ENCODE assay signal across 8 cellular contexts in genomic region chr1:228407118-228408040, GRCh38. TPM values are rescaled to one million over a fixed set of nuclear protein-coding genes. Genes with fewer than 3 reads are reported as not detected.
DNase-seq lines count a peak whose midpoint lies in the region; ATAC-seq and TF ChIP-seq lines count a peak whose summit lies in the region.

No MANE protein-coding gene starts in this region.

- H3K9me3 Mint-ChIP-seq in activated CD4-positive, alpha-beta T cell treated with anti-CD3 and anti-CD28 coated beads, Interleukin-2, amount 10 ng/mL, durations not matched to agents 7 days and 5 days = no peaks in the 10 kb centered on the region
- H3K9me3 Mint-ChIP-seq in activated T-helper 1 cell treated with anti-CD3 and anti-CD28 coated beads, Interleukin-12 subunit alpha, Interleukin-12 subunit beta, Interleukin-2, Interleukin-4 antibody, amounts not matched to agents 30 ng/mL and 10 ng/mL and 1 ng/mL, durations not matched to agents 14 hours and 24 hours and 36 hours = no peaks in the 10 kb centered on the region

- CTCF ChIA-PET in activated CD4-positive, alpha-beta T cell treated with anti-CD3 and anti-CD28 coated beads, Interleukin-2, amount 10 ng/mL, durations not matched to agents 7 days and 5 days (lab: Charles Lee) = no interaction called here

- intact Hi-C loops in activated T-helper 1 cell treated with anti-CD3 and anti-CD28 coated beads, Interleukin-12 subunit alpha, Interleukin-12 subunit beta, Interleukin-2, Interleukin-4 antibody, amounts not matched to agents 30 ng/mL and 10 ng/mL and 1 ng/mL, durations not matched to agents 14 hours and 24 hours and 36 hours (cut with micrococcal nuclease) = loop anchor here (1.0 to 10.0 kb wide), 14 partner anchors 9 to 672 kb away; partner anchors contain the start of genes ARF1, IBA57, JMJD4 and MRPL55
- intact Hi-C loops in left colon (cut with DNase I, micrococcal nuclease) = loop anchor here in 1 of 2 donors (10.0 kb wide), 1 partner anchor 67 kb away; no protein-coding TSS in a partner anchor

- H3K4me1 ChIP-seq in thoracic aorta (ENCODE audit: control insufficient read depth in 1 of 2, low read depth in 2 of 2) = peaks cover 22 to 42% of the 10 kb centered on the region in 2 donors

- H3K36me3 Mint-ChIP-seq in activated CD4-positive, alpha-beta T cell treated with anti-CD3 and anti-CD28 coated beads, Interleukin-2, amount 10 ng/mL, durations not matched to agents 7 days and 5 days (ENCODE audit: low read depth) = peaks cover 27% of the 10 kb centered on the region
- peaks cover 28% of the 10 kb centered on the region for H3K36me3 Mint-ChIP-seq in activated T-helper 1 cell treated with anti-CD3 and anti-CD28 coated beads, Interleukin-12 subunit alpha, Interleukin-12 subunit beta, Interleukin-2, Interleukin-4 antibody, amounts not matched to agents 30 ng/mL and 10 ng/mL and 1 ng/mL, durations not matched to agents 14 hours and 24 hours and 36 hours (ENCODE audit: low read depth)

- no peak for DNase-seq in activated CD4-positive, alpha-beta T cell treated with anti-CD3 and anti-CD28 coated beads, Interleukin-2, amount 10 ng/mL, durations not matched to agents 7 days and 5 days
- no peak for DNase-seq in activated CD4-positive, alpha-beta T cell treated with anti-CD3 and anti-CD28 coated beads, Interleukin-2, amount 50 U/mL, for 1 hour
- no peak for DNase-seq in activated T-helper 1 cell treated with anti-CD3 and anti-CD28 coated beads, Interleukin-12 subunit alpha, Interleukin-12 subunit beta, Interleukin-2, Interleukin-4 antibody, amounts not matched to agents 30 ng/mL and 10 ng/mL and 1 ng/mL, durations not matched to agents 14 hours and 24 hours and 36 hours (ENCODE audit: low spot score)
- DNase-seq in thoracic aorta (ENCODE audit: low spot score) (no peak), left colon (no peak), NCI-H774 (lab: John Stamatoyannopoulos, UW) (no peak)
- no peak for DNase-seq in activated CD4-positive, alpha-beta T cell treated with anti-CD3 and anti-CD28 coated beads for 48 hours

- peak overlapping the region; percentile 86 for H3K27ac Mint-ChIP-seq in activated CD4-positive, alpha-beta T cell treated with anti-CD3 and anti-CD28 coated beads, Interleukin-2, amount 10 ng/mL, durations not matched to agents 7 days and 5 days
- H3K27ac Mint-ChIP-seq in activated T-helper 1 cell treated with anti-CD3 and anti-CD28 coated beads, Interleukin-12 subunit alpha, Interleukin-12 subunit beta, Interleukin-2, Interleukin-4 antibody, amounts not matched to agents 30 ng/mL and 10 ng/mL and 1 ng/mL, durations not matched to agents 14 hours and 24 hours and 36 hours = peak overlapping the region; percentile 82

- POLR2A ChIA-PET in activated CD4-positive, alpha-beta T cell treated with anti-CD3 and anti-CD28 coated beads, Interleukin-2, amount 10 ng/mL, durations not matched to agents 7 days and 5 days (lab: Charles Lee) = interaction anchor here (0.6 to 0.7 kb wide), 3 partner anchors 17 to 55 kb away, joined by 3 to 8 read pairs (median 3); a partner anchor contains a TSS

- H3K9me3 ChIP-seq in thoracic aorta = no peaks in the 10 kb centered on the region

- ATAC-seq in thoracic aorta (ENCODE audit: insufficient number of reproducible peaks, low FRiP score, low read depth) (no peak), left colon (no peak)

- peak overlapping the region; percentile 98 for H3K4me3 ChIP-seq in thoracic aorta

- no peaks in the 10 kb centered on the region for H3K27me3 Mint-ChIP-seq in activated CD4-positive, alpha-beta T cell treated with anti-CD3 and anti-CD28 coated beads, Interleukin-2, amount 10 ng/mL, durations not matched to agents 7 days and 5 days
- no peaks in the 10 kb centered on the region for H3K27me3 Mint-ChIP-seq in activated T-helper 1 cell treated with anti-CD3 and anti-CD28 coated beads, Interleukin-12 subunit alpha, Interleukin-12 subunit beta, Interleukin-2, Interleukin-4 antibody, amounts not matched to agents 30 ng/mL and 10 ng/mL and 1 ng/mL, durations not matched to agents 14 hours and 24 hours and 36 hours (ENCODE audit: insufficient read depth)

- H3K27me3 ChIP-seq in layer of hippocampus (ENCODE audit: control insufficient read depth, insufficient read depth, low read length) = no peaks in the 10 kb centered on the region
- H3K27me3 ChIP-seq in thoracic aorta (replicated peaks; ENCODE audit: insufficient read depth) = no peaks in the 10 kb centered on the region

- TF ChIP-seq CTCF in thoracic aorta (IDR thresholded peaks at IDR 0.05) = no peak

- peaks cover 47% of the 10 kb centered on the region for H3K4me1 Mint-ChIP-seq in activated CD4-positive, alpha-beta T cell treated with anti-CD3 and anti-CD28 coated beads, Interleukin-2, amount 10 ng/mL, durations not matched to agents 7 days and 5 days
- peaks cover 41% of the 10 kb centered on the region for H3K4me1 Mint-ChIP-seq in activated T-helper 1 cell treated with anti-CD3 and anti-CD28 coated beads, Interleukin-12 subunit alpha, Interleukin-12 subunit beta, Interleukin-2, Interleukin-4 antibody, amounts not matched to agents 30 ng/mL and 10 ng/mL and 1 ng/mL, durations not matched to agents 14 hours and 24 hours and 36 hours (ENCODE audit: low read depth)

- H3K36me3 ChIP-seq in thoracic aorta = no peaks in the 10 kb centered on the region

- H3K27ac ChIP-seq in layer of hippocampus (ENCODE audit: low read depth, low read length) = peak overlapping the region; percentile 67
- peak overlapping the region in 1 of 2 donors; percentile 39 for H3K27ac ChIP-seq in thoracic aorta

- peak overlapping the region; percentile 97 for H3K4me3 Mint-ChIP-seq in activated CD4-positive, alpha-beta T cell treated with anti-CD3 and anti-CD28 coated beads, Interleukin-2, amount 10 ng/mL, durations not matched to agents 7 days and 5 days
- H3K4me3 Mint-ChIP-seq in activated T-helper 1 cell treated with anti-CD3 and anti-CD28 coated beads, Interleukin-12 subunit alpha, Interleukin-12 subunit beta, Interleukin-2, Interleukin-4 antibody, amounts not matched to agents 30 ng/mL and 10 ng/mL and 1 ng/mL, durations not matched to agents 14 hours and 24 hours and 36 hours = peak overlapping the region; percentile 79

RNA-seq across cellular contexts. Expression of gene TRIM11, which starts 0.7 kb away (rescaled TPM):
- total RNA-seq in activated CD4-positive, alpha-beta T cell treated with anti-CD3 and anti-CD28 coated beads, Interleukin-2, amount 10 ng/mL, durations not matched to agents 7 days and 5 days = 10 to 100 TPM; 54.4 to 62.4 TPM
- total RNA-seq in activated T-helper 1 cell treated with anti-CD3 and anti-CD28 coated beads, Interleukin-12 subunit alpha, Interleukin-12 subunit beta, Interleukin-2, Interleukin-4 antibody, amounts not matched to agents 30 ng/mL and 10 ng/mL and 1 ng/mL, durations not matched to agents 14 hours and 24 hours and 36 hours = 60.7 and 63.2 TPM in 2 replicates
- total RNA-seq in thoracic aorta = 10 to 100 TPM; 30.1 to 32.5 TPM
- total RNA-seq in left colon = 10 to 100 TPM; 34.8 to 36.5 TPM

RNA-seq across cellular contexts. Expression of gene TRIM17, which starts 9.3 kb away (rescaled TPM):
- under 1 TPM; 0.73 to 0.99 TPM for total RNA-seq in activated CD4-positive, alpha-beta T cell treated with anti-CD3 and anti-CD28 coated beads, Interleukin-2, amount 10 ng/mL, durations not matched to agents 7 days and 5 days
- 1.4 and 1.7 TPM in 2 replicates for total RNA-seq in activated T-helper 1 cell treated with anti-CD3 and anti-CD28 coated beads, Interleukin-12 subunit alpha, Interleukin-12 subunit beta, Interleukin-2, Interleukin-4 antibody, amounts not matched to agents 30 ng/mL and 10 ng/mL and 1 ng/mL, durations not matched to agents 14 hours and 24 hours and 36 hours
- total RNA-seq in thoracic aorta (under 1 TPM in 1 of 2 donors, not detected in 1; 0.56 TPM), left colon (under 1 TPM in 1 of 2 donors, not detected in 1; 0.31 TPM)
